13 cellular contexts compared by ENCODE assay signal in the genomic region with DNA sequence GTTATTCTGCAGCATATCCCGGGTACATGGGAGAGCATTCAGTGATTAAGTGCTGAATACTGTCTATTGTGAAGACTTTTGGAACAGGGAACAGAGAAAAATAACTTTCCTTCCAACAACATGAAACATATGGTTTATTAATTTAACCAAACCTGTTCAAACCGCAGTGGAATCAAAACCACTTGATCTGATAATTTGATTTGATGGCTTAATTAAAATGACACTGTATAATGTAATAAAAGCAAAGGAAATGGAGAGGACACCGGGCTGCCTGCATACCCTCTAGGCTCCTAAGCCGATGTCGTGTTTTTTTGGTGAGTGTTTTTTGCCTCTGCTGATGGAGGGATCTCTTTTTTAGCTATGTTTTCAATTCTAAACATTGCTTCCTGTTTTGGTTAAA.
DNase-seq lines count a peak whose midpoint lies in the region; ATAC-seq and TF ChIP-seq lines count a peak whose summit lies in the region.
"Had no signal": no experiment of that assay in that cellular context is flagged by ENCODE, and none has a peak within 500 bp of the region (broad histone marks: within the 10 kb centered on the region; RNA-seq: fewer than 3 reads in every experiment).

No MANE protein-coding gene starts in this region.

- DNase-seq in NCI-H82 (lab: John Stamatoyannopoulos, UW) (peak; percentile 12), NCI-H82 treated with DMSO at 0.1 percent for 48 hours (lab: John Stamatoyannopoulos, UW; ENCODE audit: unreplicated experiment) (no peak), NCI-H2107 (lab: John Stamatoyannopoulos, UW) (no peak), DMS153 (lab: John Stamatoyannopoulos, UW) (no peak)
- DNase-seq: AML-193; Caco-2; Calu3; CD4-positive, alpha-beta T cell; CD8-positive, alpha-beta T cell; DMS79 treated with DMSO at 0.1 percent for 48 hours; GF-D8 had no signal

- peak; percentile 57 for ATAC-seq in SK-N-SH treated with all-trans-retinoic acid at 6 μM for 48 hours
- ATAC-seq: A549; CD8-positive, alpha-beta T cell had no signal

TF ChIP-seq in SK-N-SH treated with all-trans-retinoic acid at 6 μM for 48 hours, 23 proteins besides CTCF, POLR2A, EP300 and RAD21:
- TF ChIP-seq, protein P1, sequence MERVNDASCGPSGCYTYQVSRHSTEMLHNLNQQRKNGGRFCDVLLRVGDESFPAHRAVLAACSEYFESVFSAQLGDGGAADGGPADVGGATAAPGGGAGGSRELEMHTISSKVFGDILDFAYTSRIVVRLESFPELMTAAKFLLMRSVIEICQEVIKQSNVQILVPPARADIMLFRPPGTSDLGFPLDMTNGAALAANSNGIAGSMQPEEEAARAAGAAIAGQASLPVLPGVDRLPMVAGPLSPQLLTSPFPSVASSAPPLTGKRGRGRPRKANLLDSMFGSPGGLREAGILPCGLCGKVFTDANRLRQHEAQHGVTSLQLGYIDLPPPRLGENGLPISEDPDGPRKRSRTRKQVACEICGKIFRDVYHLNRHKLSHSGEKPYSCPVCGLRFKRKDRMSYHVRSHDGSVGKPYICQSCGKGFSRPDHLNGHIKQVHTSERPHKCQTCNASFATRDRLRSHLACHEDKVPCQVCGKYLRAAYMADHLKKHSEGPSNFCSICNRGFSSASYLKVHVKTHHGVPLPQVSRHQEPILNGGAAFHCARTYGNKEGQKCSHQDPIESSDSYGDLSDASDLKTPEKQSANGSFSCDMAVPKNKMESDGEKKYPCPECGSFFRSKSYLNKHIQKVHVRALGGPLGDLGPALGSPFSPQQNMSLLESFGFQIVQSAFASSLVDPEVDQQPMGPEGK (CRISPR knock-in tag; IDR thresholded peaks at IDR 0.05; ENCODE audit: borderline replicate concordance), result no peak
- no peak for TF ChIP-seq BACH2 (CRISPR knock-in tag; IDR thresholded peaks at IDR 0.05; ENCODE audit: borderline replicate concordance)
- TF ChIP-seq TCF4 (CRISPR knock-in tag; IDR thresholded peaks at IDR 0.05; ENCODE audit: borderline replicate concordance), result peak; percentile 68; the same call in 1 of the 2 replicates
- TF ChIP-seq, protein P2, sequence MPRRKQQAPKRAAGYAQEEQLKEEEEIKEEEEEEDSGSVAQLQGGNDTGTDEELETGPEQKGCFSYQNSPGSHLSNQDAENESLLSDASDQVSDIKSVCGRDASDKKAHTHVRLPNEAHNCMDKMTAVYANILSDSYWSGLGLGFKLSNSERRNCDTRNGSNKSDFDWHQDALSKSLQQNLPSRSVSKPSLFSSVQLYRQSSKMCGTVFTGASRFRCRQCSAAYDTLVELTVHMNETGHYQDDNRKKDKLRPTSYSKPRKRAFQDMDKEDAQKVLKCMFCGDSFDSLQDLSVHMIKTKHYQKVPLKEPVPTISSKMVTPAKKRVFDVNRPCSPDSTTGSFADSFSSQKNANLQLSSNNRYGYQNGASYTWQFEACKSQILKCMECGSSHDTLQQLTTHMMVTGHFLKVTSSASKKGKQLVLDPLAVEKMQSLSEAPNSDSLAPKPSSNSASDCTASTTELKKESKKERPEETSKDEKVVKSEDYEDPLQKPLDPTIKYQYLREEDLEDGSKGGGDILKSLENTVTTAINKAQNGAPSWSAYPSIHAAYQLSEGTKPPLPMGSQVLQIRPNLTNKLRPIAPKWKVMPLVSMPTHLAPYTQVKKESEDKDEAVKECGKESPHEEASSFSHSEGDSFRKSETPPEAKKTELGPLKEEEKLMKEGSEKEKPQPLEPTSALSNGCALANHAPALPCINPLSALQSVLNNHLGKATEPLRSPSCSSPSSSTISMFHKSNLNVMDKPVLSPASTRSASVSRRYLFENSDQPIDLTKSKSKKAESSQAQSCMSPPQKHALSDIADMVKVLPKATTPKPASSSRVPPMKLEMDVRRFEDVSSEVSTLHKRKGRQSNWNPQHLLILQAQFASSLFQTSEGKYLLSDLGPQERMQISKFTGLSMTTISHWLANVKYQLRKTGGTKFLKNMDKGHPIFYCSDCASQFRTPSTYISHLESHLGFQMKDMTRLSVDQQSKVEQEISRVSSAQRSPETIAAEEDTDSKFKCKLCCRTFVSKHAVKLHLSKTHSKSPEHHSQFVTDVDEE (CRISPR knock-in tag; IDR thresholded peaks at IDR 0.05), result no peak
- no peak for TF ChIP-seq ZFP30 (CRISPR knock-in tag; IDR thresholded peaks at IDR 0.05)
- TF ChIP-seq SNAI2 (CRISPR knock-in tag; IDR thresholded peaks at IDR 0.05), result 0 out of 2 replicates have a peak, but pooled peaks have one; percentile 25
- TF ChIP-seq, protein P3, sequence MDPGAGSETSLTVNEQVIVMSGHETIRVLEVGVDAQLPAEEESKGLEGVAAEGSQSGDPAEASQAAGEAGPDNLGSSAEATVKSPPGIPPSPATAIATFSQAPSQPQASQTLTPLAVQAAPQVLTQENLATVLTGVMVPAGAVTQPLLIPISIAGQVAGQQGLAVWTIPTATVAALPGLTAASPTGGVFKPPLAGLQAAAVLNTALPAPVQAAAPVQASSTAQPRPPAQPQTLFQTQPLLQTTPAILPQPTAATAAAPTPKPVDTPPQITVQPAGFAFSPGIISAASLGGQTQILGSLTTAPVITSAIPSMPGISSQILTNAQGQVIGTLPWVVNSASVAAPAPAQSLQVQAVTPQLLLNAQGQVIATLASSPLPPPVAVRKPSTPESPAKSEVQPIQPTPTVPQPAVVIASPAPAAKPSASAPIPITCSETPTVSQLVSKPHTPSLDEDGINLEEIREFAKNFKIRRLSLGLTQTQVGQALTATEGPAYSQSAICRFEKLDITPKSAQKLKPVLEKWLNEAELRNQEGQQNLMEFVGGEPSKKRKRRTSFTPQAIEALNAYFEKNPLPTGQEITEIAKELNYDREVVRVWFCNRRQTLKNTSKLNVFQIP (CRISPR knock-in tag; IDR thresholded peaks at IDR 0.05; ENCODE audit: borderline replicate concordance, low read depth), result no peak
- TF ChIP-seq ZNF70 (CRISPR knock-in tag; IDR thresholded peaks at IDR 0.05), result no peak
